ENCODE assay signal across 8 cellular contexts in the genomic region with DNA sequence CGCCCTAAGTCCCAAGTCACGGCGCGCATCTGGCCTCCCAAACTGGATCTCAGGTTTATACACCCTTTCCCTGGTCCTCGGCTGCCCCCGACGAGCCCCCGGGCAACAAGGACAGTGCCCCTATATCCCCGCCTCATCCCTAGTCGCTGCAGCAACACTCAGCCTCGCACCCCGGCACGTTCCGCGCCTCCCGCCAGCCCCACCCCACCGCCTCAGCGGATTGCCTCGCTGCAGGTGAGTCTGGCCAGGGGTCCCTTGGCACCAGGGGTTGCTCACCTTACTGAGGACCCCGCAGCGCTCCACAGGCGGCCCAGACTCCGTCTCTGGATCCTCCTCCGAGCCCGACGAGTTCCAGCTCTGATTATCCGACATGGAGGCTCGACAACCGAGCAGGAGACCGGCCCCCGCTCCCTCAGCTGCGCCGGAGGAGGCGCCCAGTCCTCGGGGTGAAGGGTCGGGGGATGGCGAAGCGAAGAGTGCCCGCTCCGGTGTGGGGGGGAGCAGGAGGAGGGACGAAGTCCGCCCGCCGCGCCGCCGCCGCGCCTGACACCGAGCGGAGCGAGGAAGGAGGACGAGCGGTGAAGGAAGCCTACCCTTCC. TPM values are rescaled to one million over a fixed set of nuclear protein-coding genes. Genes with fewer than 3 reads are reported as not detected.
DNase-seq lines count a peak whose midpoint lies in the region; ATAC-seq lines count a peak whose summit lies in the region.

No MANE protein-coding gene starts in this region.

- H3K36me3 ChIP-seq in HUES64 (ENCODE audit: insufficient read depth, low read length): peaks cover under 1% of the 10 kb centered on the region; the same call in 1 of the 2 replicates
- no peaks in the 10 kb centered on the region for H3K36me3 ChIP-seq in endocrine pancreas (ENCODE audit: control insufficient read depth, insufficient read depth, low read length)

- H3K27ac Mint-ChIP-seq in activated CD4-positive, alpha-beta T cell treated with anti-CD3 and anti-CD28 coated beads, Interleukin-2, amount 10 ng/mL, durations not matched to agents 7 days and 5 days: peak overlapping the region; percentile 89

- CTCF ChIA-PET in activated CD4-positive, alpha-beta T cell treated with anti-CD3 and anti-CD28 coated beads, Interleukin-2, amount 10 ng/mL, durations not matched to agents 7 days and 5 days (lab: Charles Lee): interaction anchor here (0.7 to 1.5 kb wide), 4 partner anchors 10 to 533 kb away, joined by 3 to 4 read pairs (median 3); no protein-coding TSS in a partner anchor

- H3K27ac ChIP-seq in HUES64 (ENCODE audit: low read depth, low read length): peak overlapping the region; percentile 62

- H3K9me3 Mint-ChIP-seq in activated CD4-positive, alpha-beta T cell treated with anti-CD3 and anti-CD28 coated beads, Interleukin-2, amount 10 ng/mL, durations not matched to agents 7 days and 5 days: peaks cover 7% of the 10 kb centered on the region

- H3K9me3 ChIP-seq in HUES64 (ENCODE audit: insufficient read depth, low read depth, low read length) (no peaks in the 10 kb centered on the region), endocrine pancreas (ENCODE audit: control insufficient read depth, low read length) (no peaks in the 10 kb centered on the region)

- H3K36me3 Mint-ChIP-seq in activated CD4-positive, alpha-beta T cell treated with anti-CD3 and anti-CD28 coated beads, Interleukin-2, amount 10 ng/mL, durations not matched to agents 7 days and 5 days (ENCODE audit: low read depth): peaks cover 21% of the 10 kb centered on the region

- ATAC-seq in GM21526 (IDR thresholded peaks at IDR 0.05; ENCODE audit: low FRiP score, unreplicated experiment): peak; percentile 33

- peak overlapping the region; percentile 97 for H3K4me3 Mint-ChIP-seq in activated CD4-positive, alpha-beta T cell treated with anti-CD3 and anti-CD28 coated beads, Interleukin-2, amount 10 ng/mL, durations not matched to agents 7 days and 5 days

- H3K4me3 ChIP-seq in HUES64 (ENCODE audit: low read length) (peak overlapping the region; percentile 80), endocrine pancreas (ENCODE audit: control insufficient read depth, insufficient read depth, low read length) (peak overlapping the region; percentile 89)

- no peaks in the 10 kb centered on the region for H3K27me3 ChIP-seq in HUES64 (ENCODE audit: insufficient read depth, low read length)
- no peaks in the 10 kb centered on the region for H3K27me3 ChIP-seq in endocrine pancreas (ENCODE audit: control insufficient read depth, insufficient read depth, low read length)

- H3K4me1 Mint-ChIP-seq in activated CD4-positive, alpha-beta T cell treated with anti-CD3 and anti-CD28 coated beads, Interleukin-2, amount 10 ng/mL, durations not matched to agents 7 days and 5 days: peaks cover 45% of the 10 kb centered on the region

- peak; percentile 38 for DNase-seq in COLO668 (lab: John Stamatoyannopoulos, UW; ENCODE audit: unreplicated experiment)
- DNase-seq in activated CD4-positive, alpha-beta T cell treated with anti-CD3 and anti-CD28 coated beads, Interleukin-2, amount 10 ng/mL, durations not matched to agents 7 days and 5 days: peak; percentile 53
- peak; percentile 26 for DNase-seq in midbrain (lab: John Stamatoyannopoulos, UW)
- DNase-seq in stimulated activated CD8-positive, alpha-beta memory T cell treated with anti-CD3 and anti-CD28 coated beads, Interleukin-4, amount 100 ng/mL, for 48 hours: peak; percentile 52
- DNase-seq in NCI-H526 treated with DMSO at 0.1 percent for 48 hours (lab: John Stamatoyannopoulos, UW): no peak

- H3K9ac ChIP-seq in HUES64 (ENCODE audit: low read depth, low read length) (peak overlapping the region; percentile 77), endocrine pancreas (ENCODE audit: control insufficient read depth, insufficient read depth, low read length) (peak overlapping the region; percentile 50)

- POLR2A ChIA-PET in activated CD4-positive, alpha-beta T cell treated with anti-CD3 and anti-CD28 coated beads, Interleukin-2, amount 10 ng/mL, durations not matched to agents 7 days and 5 days (lab: Charles Lee): interaction anchor here (0.7 kb wide), 1 partner anchor 136 kb away, joined by 4 read pairs; no protein-coding TSS in a partner anchor

- H3K4me1 ChIP-seq in HUES64 (ENCODE audit: insufficient read depth, low read length) (peaks cover 10% of the 10 kb centered on the region), endocrine pancreas (ENCODE audit: control insufficient read depth, insufficient read depth, low read length) (peaks cover 23% of the 10 kb centered on the region)

- WGBS in HUES64: under 1% methylated on average over 54 of the region's 54 CpGs

- no peaks in the 10 kb centered on the region for H3K27me3 Mint-ChIP-seq in activated CD4-positive, alpha-beta T cell treated with anti-CD3 and anti-CD28 coated beads, Interleukin-2, amount 10 ng/mL, durations not matched to agents 7 days and 5 days

RNA-seq across cellular contexts. Expression of a gene that starts 0.5 kb away (rescaled TPM):
- polyA plus RNA-seq in HUES64 (2013, experiment 1 of 2): 30.7 TPM
- polyA plus RNA-seq in HUES64 (2013, experiment 2 of 2): 28.1 TPM
- 10 to 100 TPM; 27.8 to 29.0 TPM for total RNA-seq in activated CD4-positive, alpha-beta T cell treated with anti-CD3 and anti-CD28 coated beads, Interleukin-2, amount 10 ng/mL, durations not matched to agents 7 days and 5 days

RNA-seq across cellular contexts. Expression of a gene that starts 0.8 kb away (rescaled TPM):
- polyA plus RNA-seq in HUES64 (2013, experiment 1 of 2): 3.9 TPM
- polyA plus RNA-seq in HUES64 (2013, experiment 2 of 2): 5.8 TPM
- total RNA-seq in activated CD4-positive, alpha-beta T cell treated with anti-CD3 and anti-CD28 coated beads, Interleukin-2, amount 10 ng/mL, durations not matched to agents 7 days and 5 days: 10 to 100 TPM; 27.1 to 30.3 TPM
